Comparison of ENCODE assay signal across 11 cellular contexts in the genomic region with DNA sequence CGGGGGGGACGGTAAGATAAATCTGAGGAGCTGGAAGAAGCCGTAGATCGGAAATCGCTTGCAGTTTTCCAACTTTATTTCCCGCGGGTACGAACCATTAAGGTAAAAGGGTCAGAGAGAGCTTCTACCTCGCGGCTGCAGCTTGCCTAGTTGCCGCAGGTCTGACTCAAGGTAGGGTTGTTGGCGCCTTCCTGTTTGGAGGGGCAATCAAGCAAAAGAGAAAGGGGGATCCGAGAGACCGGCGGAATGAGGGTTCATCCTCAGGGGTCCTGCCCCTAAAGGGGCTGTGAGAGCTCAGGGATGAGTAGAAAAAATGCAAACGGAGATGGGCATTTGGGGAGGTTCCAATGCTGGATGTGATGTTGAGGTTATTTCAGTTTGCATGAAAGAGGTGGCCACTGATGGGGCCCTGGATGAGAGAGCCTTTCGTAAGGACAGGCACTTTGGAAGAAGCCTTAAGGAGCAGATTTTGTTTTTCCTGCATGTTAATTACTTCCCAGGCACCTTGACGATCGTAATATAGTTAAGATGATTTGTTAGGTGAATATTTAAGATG. TPM values are rescaled to one million over a fixed set of nuclear protein-coding genes. Genes with fewer than 3 reads are reported as not detected.
DNase-seq lines count a peak whose midpoint lies in the region; ATAC-seq and TF ChIP-seq lines count a peak whose summit lies in the region.
"Had no signal": no experiment of that assay in that cellular context is flagged by ENCODE, and none has a peak within 500 bp of the region (broad histone marks: within the 10 kb centered on the region; RNA-seq: fewer than 3 reads in every experiment).

No MANE protein-coding gene starts in this region.

- peaks cover 33% of the 10 kb centered on the region for H3K27me3 Mint-ChIP-seq in activated B cell treated with CpG ODN at 0.5 μM for 24 hours

- H3K4me3 Mint-ChIP-seq in activated B cell treated with CpG ODN at 0.5 μM for 24 hours, result peak overlapping the region; percentile 73
- H3K4me3 Mint-ChIP-seq: activated naive CD4-positive, alpha-beta T cell treated with anti-CD3 and anti-CD28 coated beads, Interleukin-2, amount 10 ng/mL, durations not matched to agents 7 days and 5 days had no signal

- TF ChIP-seq EP300 in sigmoid colon (IDR thresholded peaks at IDR 0.05), result no peak

- H3K36me3 ChIP-seq in sigmoid colon, result no peaks in the 10 kb centered on the region

- H3K4me1 ChIP-seq in right cardiac atrium (ENCODE audit: control insufficient read depth, insufficient read depth, low read length), result no peaks in the 10 kb centered on the region
- peaks cover 0 to 17% (median 13%) of the 10 kb centered on the region in 4 donors for H3K4me1 ChIP-seq in sigmoid colon

- DNase-seq in activated B cell treated with CpG ODN at 0.5 μM for 24 hours (no peak), right cardiac atrium (peak in 1 of 3 donors; percentile 10), sigmoid colon (no peak), RWPE1 (ENCODE audit: low spot score) (no peak), omental fat pad (ENCODE audit: low spot score) (no peak)

- no peak for TF ChIP-seq POLR2A in sigmoid colon (IDR thresholded peaks at IDR 0.05)

- TF ChIP-seq CTCF in activated B cell treated with CpG ODN at 0.5 μM for 24 hours (IDR thresholded peaks at IDR 0.05) (no peak), sigmoid colon (IDR thresholded peaks at IDR 0.05) (no peak), RWPE1 (conservative IDR thresholded peaks at IDR 0.05; ENCODE audit: low read depth) (no peak), omental fat pad (IDR thresholded peaks at IDR 0.05) (no peak)

- H3K4me1 Mint-ChIP-seq in activated B cell treated with CpG ODN at 0.5 μM for 24 hours, result peaks cover 31% of the 10 kb centered on the region

- ATAC-seq in GM19023 (IDR thresholded peaks at IDR 0.05; ENCODE audit: unreplicated experiment), result peak; percentile 31
- peak; percentile 28 for ATAC-seq in activated B cell treated with CpG ODN at 0.5 μM for 24 hours (ENCODE audit: low read depth)
- no peak for ATAC-seq in right cardiac atrium
- ATAC-seq in GM19467 (IDR thresholded peaks at IDR 0.05; ENCODE audit: unreplicated experiment), result no peak
- no peak for ATAC-seq in GM18858 (IDR thresholded peaks at IDR 0.05; ENCODE audit: unreplicated experiment)
- ATAC-seq in omental fat pad (ENCODE audit: low FRiP score), result no peak

- H3K4me3 ChIP-seq in right cardiac atrium (ENCODE audit: low read length) (peak overlapping the region; percentile 35), sigmoid colon (peak overlapping the region in 3 of 4 donors; percentile 12 to 46 (median 46))

- no peak overlapping the region for H3K27ac ChIP-seq in right cardiac atrium (ENCODE audit: low read length)
- H3K27ac ChIP-seq in sigmoid colon, result no peak overlapping the region
- no peak overlapping the region for H3K27ac ChIP-seq in RWPE1
- H3K27ac ChIP-seq: HL-60 had no signal

- no peaks in the 10 kb centered on the region for H3K9me3 Mint-ChIP-seq in activated B cell treated with CpG ODN at 0.5 μM for 24 hours
- H3K9me3 Mint-ChIP-seq: activated naive CD4-positive, alpha-beta T cell treated with anti-CD3 and anti-CD28 coated beads, Interleukin-2, amount 10 ng/mL, durations not matched to agents 7 days and 5 days had no signal

- H3K27ac Mint-ChIP-seq in activated B cell treated with CpG ODN at 0.5 μM for 24 hours, result no peak overlapping the region
- H3K27ac Mint-ChIP-seq: activated naive CD4-positive, alpha-beta T cell treated with anti-CD3 and anti-CD28 coated beads, Interleukin-2, amount 10 ng/mL, durations not matched to agents 7 days and 5 days had no signal

- POLR2A ChIA-PET in activated B cell treated with CpG ODN at 0.5 μM for 24 hours (lab: Charles Lee), result no interaction called here
- POLR2A ChIA-PET in RWPE1 (lab: Yijun Ruan, JAX; ENCODE audit: low non-redundant PET), result no interaction called here

- WGBS in right cardiac atrium, result 8% methylated on average over 19 of the region's 19 CpGs
- WGBS in sigmoid colon, 2 donors, result 5 to 9% methylated on average over 19 of the region's 19 CpGs

- intact Hi-C loops in activated B cell treated with CpG ODN at 0.5 μM for 24 hours (cut with micrococcal nuclease) (loop anchor here (5.0 kb wide), 1 partner anchor 209 kb away; no protein-coding TSS in a partner anchor), right cardiac atrium (cut with DNase I) (no loop called here), sigmoid colon (cut with DNase I) (no loop called here)

- peaks cover 5% of the 10 kb centered on the region for H3K27me3 ChIP-seq in right cardiac atrium (ENCODE audit: control insufficient read depth, insufficient read depth)
- H3K27me3 ChIP-seq in sigmoid colon, result peaks cover 10 to 36% (median 18%) of the 10 kb centered on the region in 3 donors

- CTCF ChIA-PET in activated B cell treated with CpG ODN at 0.5 μM for 24 hours (lab: Charles Lee), result no interaction called here
- CTCF ChIA-PET in RWPE1 (lab: Yijun Ruan, JAX), result interaction anchor here (0.7 kb wide), 1 partner anchor 496 kb away, joined by 3 read pairs; no protein-coding TSS in a partner anchor

- H3K36me3 Mint-ChIP-seq in activated B cell treated with CpG ODN at 0.5 μM for 24 hours (ENCODE audit: low read depth), result no peaks in the 10 kb centered on the region
- H3K36me3 Mint-ChIP-seq: activated naive CD4-positive, alpha-beta T cell treated with anti-CD3 and anti-CD28 coated beads, Interleukin-2, amount 10 ng/mL, durations not matched to agents 7 days and 5 days had no signal

- H3K9me3 ChIP-seq in right cardiac atrium (ENCODE audit: control insufficient read depth, low read length) (no peaks in the 10 kb centered on the region), sigmoid colon (no peaks in the 10 kb centered on the region)

RNA-seq across cellular contexts. Expression of a gene that starts 0.9 kb away (rescaled TPM):
- not detected in 2 replicates for total RNA-seq in activated B cell treated with CpG ODN at 0.5 μM for 24 hours
- total RNA-seq in right cardiac atrium, result under 1 TPM; 0.22 to 0.34 (median 0.30) TPM
- polyA plus RNA-seq in right cardiac atrium, result 0.07 TPM
- under 1 TPM in 1 of 4 donors, not detected in 3; 0.66 TPM for total RNA-seq in sigmoid colon
- not detected for polyA plus RNA-seq in sigmoid colon
- total RNA-seq in omental fat pad, result 1 to 10 TPM in 2 of 4 donors, under 1 TPM in 2; 0.46 to 1.9 (median 1.1) TPM
- polyA plus RNA-seq: liver had no signal

Comparison
In these comparisons a context has a peak if more than half of its experiments do, and no peak if none do; other contexts are left out.
1. ATAC-seq: peak in GM19023 (single experiment) and activated B cell treated with CpG ODN at 0.5 μM for 24 hours (single experiment); none in right cardiac atrium (0 of 2), GM19467 (single experiment), GM18858 (single experiment) and omental fat pad (single experiment).